In the genomic region with DNA sequence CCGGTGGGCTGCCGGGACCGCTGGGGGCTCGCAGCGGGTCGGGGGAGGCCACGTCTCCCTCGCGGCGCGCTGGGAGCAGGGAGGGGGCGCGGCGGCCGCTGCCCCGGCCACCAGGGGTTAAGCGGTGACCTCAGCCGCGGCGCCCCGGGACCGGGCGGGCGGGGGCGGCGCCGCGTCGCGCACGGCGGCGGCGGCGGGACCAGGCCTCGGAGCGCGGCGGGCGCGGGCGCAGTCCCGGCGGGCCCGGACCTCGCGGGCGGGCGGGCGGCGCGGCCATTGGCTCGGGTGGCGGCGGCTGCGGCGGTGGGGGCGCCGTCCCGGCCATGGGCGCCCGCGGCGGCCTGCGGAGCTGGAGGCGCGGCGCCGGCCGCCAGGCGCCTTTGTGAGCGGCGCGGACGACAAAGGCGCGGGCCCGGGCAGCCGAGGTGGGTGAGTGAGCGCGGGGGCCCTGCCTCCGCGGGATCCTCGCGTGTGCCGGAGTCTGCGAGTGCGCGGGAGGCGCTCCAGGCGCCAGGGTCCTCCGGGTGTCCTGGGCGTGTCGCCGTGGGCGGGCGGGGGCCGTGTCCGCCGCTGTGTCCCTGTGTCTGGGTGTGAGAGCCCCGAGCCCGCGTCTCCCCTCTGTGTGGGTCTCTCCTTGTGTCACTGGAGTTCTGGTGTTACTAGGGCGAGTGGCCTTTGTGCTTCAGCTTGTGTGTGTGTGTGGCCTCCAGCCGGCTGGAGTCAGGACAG, we compare ENCODE assay signal across 1 cellular context.
A peak's percentile ranks its signal among the peaks of the same experiment; 100 is the strongest.
TF ChIP-seq lines count a peak whose summit lies in the region.

A gene with protein sequence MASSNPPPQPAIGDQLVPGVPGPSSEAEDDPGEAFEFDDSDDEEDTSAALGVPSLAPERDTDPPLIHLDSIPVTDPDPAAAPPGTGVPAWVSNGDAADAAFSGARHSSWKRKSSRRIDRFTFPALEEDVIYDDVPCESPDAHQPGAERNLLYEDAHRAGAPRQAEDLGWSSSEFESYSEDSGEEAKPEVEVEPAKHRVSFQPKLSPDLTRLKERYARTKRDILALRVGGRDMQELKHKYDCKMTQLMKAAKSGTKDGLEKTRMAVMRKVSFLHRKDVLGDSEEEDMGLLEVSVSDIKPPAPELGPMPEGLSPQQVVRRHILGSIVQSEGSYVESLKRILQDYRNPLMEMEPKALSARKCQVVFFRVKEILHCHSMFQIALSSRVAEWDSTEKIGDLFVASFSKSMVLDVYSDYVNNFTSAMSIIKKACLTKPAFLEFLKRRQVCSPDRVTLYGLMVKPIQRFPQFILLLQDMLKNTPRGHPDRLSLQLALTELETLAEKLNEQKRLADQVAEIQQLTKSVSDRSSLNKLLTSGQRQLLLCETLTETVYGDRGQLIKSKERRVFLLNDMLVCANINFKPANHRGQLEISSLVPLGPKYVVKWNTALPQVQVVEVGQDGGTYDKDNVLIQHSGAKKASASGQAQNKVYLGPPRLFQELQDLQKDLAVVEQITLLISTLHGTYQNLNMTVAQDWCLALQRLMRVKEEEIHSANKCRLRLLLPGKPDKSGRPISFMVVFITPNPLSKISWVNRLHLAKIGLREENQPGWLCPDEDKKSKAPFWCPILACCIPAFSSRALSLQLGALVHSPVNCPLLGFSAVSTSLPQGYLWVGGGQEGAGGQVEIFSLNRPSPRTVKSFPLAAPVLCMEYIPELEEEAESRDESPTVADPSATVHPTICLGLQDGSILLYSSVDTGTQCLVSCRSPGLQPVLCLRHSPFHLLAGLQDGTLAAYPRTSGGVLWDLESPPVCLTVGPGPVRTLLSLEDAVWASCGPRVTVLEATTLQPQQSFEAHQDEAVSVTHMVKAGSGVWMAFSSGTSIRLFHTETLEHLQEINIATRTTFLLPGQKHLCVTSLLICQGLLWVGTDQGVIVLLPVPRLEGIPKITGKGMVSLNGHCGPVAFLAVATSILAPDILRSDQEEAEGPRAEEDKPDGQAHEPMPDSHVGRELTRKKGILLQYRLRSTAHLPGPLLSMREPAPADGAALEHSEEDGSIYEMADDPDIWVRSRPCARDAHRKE (N-terminal part only) (plus strand): TSS at position 173 of the 729 bp plus-strand sequence. CDS start 40,898 bp downstream, outside the sequence.

TF ChIP-seq in HepG2, 621 proteins besides CTCF, POLR2A, EP300 and RAD21 (continued from another document and continues in another):
- TF ChIP-seq, protein P1, sequence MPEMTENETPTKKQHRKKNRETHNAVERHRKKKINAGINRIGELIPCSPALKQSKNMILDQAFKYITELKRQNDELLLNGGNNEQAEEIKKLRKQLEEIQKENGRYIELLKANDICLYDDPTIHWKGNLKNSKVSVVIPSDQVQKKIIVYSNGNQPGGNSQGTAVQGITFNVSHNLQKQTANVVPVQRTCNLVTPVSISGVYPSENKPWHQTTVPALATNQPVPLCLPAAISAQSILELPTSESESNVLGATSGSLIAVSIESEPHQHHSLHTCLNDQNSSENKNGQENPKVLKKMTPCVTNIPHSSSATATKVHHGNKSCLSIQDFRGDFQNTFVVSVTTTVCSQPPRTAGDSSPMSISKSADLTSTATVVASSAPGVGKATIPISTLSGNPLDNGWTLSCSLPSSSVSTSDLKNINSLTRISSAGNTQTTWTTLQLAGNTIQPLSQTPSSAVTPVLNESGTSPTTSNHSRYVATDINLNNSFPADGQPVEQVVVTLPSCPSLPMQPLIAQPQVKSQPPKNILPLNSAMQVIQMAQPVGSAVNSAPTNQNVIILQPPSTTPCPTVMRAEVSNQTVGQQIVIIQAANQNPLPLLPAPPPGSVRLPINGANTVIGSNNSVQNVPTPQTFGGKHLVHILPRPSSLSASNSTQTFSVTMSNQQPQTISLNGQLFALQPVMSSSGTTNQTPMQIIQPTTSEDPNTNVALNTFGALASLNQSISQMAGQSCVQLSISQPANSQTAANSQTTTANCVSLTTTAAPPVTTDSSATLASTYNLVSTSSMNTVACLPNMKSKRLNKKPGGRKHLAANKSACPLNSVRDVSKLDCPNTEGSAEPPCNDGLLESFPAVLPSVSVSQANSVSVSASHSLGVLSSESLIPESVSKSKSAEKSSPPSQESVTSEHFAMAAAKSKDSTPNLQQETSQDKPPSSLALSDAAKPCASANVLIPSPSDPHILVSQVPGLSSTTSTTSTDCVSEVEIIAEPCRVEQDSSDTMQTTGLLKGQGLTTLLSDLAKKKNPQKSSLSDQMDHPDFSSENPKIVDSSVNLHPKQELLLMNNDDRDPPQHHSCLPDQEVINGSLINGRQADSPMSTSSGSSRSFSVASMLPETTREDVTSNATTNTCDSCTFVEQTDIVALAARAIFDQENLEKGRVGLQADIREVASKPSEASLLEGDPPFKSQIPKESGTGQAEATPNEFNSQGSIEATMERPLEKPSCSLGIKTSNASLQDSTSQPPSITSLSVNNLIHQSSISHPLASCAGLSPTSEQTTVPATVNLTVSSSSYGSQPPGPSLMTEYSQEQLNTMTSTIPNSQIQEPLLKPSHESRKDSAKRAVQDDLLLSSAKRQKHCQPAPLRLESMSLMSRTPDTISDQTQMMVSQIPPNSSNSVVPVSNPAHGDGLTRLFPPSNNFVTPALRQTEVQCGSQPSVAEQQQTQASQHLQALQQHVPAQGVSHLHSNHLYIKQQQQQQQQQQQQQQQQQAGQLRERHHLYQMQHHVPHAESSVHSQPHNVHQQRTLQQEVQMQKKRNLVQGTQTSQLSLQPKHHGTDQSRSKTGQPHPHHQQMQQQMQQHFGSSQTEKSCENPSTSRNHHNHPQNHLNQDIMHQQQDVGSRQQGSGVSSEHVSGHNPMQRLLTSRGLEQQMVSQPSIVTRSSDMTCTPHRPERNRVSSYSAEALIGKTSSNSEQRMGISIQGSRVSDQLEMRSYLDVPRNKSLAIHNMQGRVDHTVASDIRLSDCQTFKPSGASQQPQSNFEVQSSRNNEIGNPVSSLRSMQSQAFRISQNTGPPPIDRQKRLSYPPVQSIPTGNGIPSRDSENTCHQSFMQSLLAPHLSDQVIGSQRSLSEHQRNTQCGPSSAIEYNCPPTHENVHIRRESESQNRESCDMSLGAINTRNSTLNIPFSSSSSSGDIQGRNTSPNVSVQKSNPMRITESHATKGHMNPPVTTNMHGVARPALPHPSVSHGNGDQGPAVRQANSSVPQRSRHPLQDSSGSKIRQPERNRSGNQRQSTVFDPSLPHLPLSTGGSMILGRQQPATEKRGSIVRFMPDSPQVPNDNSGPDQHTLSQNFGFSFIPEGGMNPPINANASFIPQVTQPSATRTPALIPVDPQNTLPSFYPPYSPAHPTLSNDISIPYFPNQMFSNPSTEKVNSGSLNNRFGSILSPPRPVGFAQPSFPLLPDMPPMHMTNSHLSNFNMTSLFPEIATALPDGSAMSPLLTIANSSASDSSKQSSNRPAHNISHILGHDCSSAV (CRISPR knock-in tag; IDR thresholded peaks at IDR 0.05; ENCODE audit: borderline replicate concordance) = no peak
- TF ChIP-seq HNF4A (CRISPR knock-in tag; IDR thresholded peaks at IDR 0.05) (no peak), ZNF7 (CRISPR knock-in tag; IDR thresholded peaks at IDR 0.05) (no peak), EZH2 (conservative IDR thresholded peaks at IDR 0.05; ENCODE audit: low read depth, low read length) (no peak), SMARCC2 (IDR thresholded peaks at IDR 0.05) (no peak), HDAC1 (CRISPR knock-in tag; IDR thresholded peaks at IDR 0.05) (0 out of 2 replicates have a peak, but pooled peaks have one; percentile 17), TCF7 (IDR thresholded peaks at IDR 0.05; ENCODE audit: low read depth) (no peak), KAT2B (IDR thresholded peaks at IDR 0.05; ENCODE audit: borderline replicate concordance, low read depth, low read length) (no peak), CBFB (CRISPR knock-in tag; IDR thresholded peaks at IDR 0.05) (no peak), ZNF550 (CRISPR knock-in tag; IDR thresholded peaks at IDR 0.05; ENCODE audit: borderline replicate concordance) (no peak), HOXA3 (CRISPR knock-in tag; IDR thresholded peaks at IDR 0.05) (0 out of 2 replicates have a peak, but pooled peaks have one; percentile 6), ZNF720 (CRISPR knock-in tag; IDR thresholded peaks at IDR 0.05) (0 out of 2 replicates have a peak, but pooled peaks have one; percentile 43), RBM22 (optimal IDR thresholded peaks at IDR 0.05; ENCODE audit: low read length) (no peak), ZFX (CRISPR knock-in tag; IDR thresholded peaks at IDR 0.05; ENCODE audit: low read depth) (peak; percentile 25; the same call in 1 of the 2 replicates), SOX13 (IDR thresholded peaks at IDR 0.05) (no peak), SOX13 (CRISPR knock-in tag; conservative IDR thresholded peaks at IDR 0.05 in 1 of 2, IDR thresholded peaks at IDR 0.05 in 1 of 2) (no peak), ZNF703 (CRISPR knock-in tag; IDR thresholded peaks at IDR 0.05; ENCODE audit: borderline replicate concordance) (no peak), FOSL2 (CRISPR knock-in tag; IDR thresholded peaks at IDR 0.05) (no peak), ZFP36 (IDR thresholded peaks at IDR 0.05; ENCODE audit: borderline replicate concordance, low read depth, low read length, partially characterized antibody) (no peak), PRMT3 (CRISPR knock-in tag; IDR thresholded peaks at IDR 0.05; ENCODE audit: borderline replicate concordance, low read depth) (no peak), TEAD2 (CRISPR knock-in tag; IDR thresholded peaks at IDR 0.05) (no peak), PRPF4 (IDR thresholded peaks at IDR 0.05; ENCODE audit: low read depth, low read length, poor library complexity, severe bottlenecking) (no peak), ZNF598 (CRISPR knock-in tag; IDR thresholded peaks at IDR 0.05; ENCODE audit: borderline replicate concordance) (no peak), ZBTB20 (CRISPR knock-in tag; IDR thresholded peaks at IDR 0.05; ENCODE audit: borderline replicate concordance, low read depth) (no peak), BHLHE40 (IDR thresholded peaks at IDR 0.05; ENCODE audit: low read length) (no peak), JUN (CRISPR knock-in tag; IDR thresholded peaks at IDR 0.05) (no peak), ZFYVE20 (CRISPR knock-in tag; IDR thresholded peaks at IDR 0.05; ENCODE audit: borderline replicate concordance, low read depth) (no peak), EED (CRISPR knock-in tag; IDR thresholded peaks at IDR 0.05) (peak; percentile 12; the same call in 1 of the 2 replicates), PCBP1 (IDR thresholded peaks at IDR 0.05; ENCODE audit: borderline replicate concordance, low read depth, low read length) (no peak), ZSCAN21 (CRISPR knock-in tag; IDR thresholded peaks at IDR 0.05; ENCODE audit: borderline replicate concordance) (no peak), SCMH1 (CRISPR knock-in tag; IDR thresholded peaks at IDR 0.05; ENCODE audit: borderline replicate concordance) (no peak), ZNF788 (CRISPR knock-in tag; IDR thresholded peaks at IDR 0.05; ENCODE audit: borderline replicate concordance) (no peak), ZNF674 (CRISPR knock-in tag; IDR thresholded peaks at IDR 0.05; ENCODE audit: low read depth) (0 out of 2 replicates have a peak, but pooled peaks have one; percentile 61), ZSCAN25 (CRISPR knock-in tag; IDR thresholded peaks at IDR 0.05) (0 out of 2 replicates have a peak, but pooled peaks have one; percentile 18), ELF4 (CRISPR knock-in tag; IDR thresholded peaks at IDR 0.05; ENCODE audit: borderline replicate concordance) (no peak)
- TF ChIP-seq, protein P2, sequence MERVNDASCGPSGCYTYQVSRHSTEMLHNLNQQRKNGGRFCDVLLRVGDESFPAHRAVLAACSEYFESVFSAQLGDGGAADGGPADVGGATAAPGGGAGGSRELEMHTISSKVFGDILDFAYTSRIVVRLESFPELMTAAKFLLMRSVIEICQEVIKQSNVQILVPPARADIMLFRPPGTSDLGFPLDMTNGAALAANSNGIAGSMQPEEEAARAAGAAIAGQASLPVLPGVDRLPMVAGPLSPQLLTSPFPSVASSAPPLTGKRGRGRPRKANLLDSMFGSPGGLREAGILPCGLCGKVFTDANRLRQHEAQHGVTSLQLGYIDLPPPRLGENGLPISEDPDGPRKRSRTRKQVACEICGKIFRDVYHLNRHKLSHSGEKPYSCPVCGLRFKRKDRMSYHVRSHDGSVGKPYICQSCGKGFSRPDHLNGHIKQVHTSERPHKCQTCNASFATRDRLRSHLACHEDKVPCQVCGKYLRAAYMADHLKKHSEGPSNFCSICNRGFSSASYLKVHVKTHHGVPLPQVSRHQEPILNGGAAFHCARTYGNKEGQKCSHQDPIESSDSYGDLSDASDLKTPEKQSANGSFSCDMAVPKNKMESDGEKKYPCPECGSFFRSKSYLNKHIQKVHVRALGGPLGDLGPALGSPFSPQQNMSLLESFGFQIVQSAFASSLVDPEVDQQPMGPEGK (CRISPR knock-in tag; IDR thresholded peaks at IDR 0.05) = 0 out of 2 replicates have a peak, but pooled peaks have one; percentile 17
- TF ChIP-seq, protein P3, sequence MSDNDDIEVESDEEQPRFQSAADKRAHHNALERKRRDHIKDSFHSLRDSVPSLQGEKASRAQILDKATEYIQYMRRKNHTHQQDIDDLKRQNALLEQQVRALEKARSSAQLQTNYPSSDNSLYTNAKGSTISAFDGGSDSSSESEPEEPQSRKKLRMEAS (IDR thresholded peaks at IDR 0.05) = no peak
- TF ChIP-seq, protein P4, sequence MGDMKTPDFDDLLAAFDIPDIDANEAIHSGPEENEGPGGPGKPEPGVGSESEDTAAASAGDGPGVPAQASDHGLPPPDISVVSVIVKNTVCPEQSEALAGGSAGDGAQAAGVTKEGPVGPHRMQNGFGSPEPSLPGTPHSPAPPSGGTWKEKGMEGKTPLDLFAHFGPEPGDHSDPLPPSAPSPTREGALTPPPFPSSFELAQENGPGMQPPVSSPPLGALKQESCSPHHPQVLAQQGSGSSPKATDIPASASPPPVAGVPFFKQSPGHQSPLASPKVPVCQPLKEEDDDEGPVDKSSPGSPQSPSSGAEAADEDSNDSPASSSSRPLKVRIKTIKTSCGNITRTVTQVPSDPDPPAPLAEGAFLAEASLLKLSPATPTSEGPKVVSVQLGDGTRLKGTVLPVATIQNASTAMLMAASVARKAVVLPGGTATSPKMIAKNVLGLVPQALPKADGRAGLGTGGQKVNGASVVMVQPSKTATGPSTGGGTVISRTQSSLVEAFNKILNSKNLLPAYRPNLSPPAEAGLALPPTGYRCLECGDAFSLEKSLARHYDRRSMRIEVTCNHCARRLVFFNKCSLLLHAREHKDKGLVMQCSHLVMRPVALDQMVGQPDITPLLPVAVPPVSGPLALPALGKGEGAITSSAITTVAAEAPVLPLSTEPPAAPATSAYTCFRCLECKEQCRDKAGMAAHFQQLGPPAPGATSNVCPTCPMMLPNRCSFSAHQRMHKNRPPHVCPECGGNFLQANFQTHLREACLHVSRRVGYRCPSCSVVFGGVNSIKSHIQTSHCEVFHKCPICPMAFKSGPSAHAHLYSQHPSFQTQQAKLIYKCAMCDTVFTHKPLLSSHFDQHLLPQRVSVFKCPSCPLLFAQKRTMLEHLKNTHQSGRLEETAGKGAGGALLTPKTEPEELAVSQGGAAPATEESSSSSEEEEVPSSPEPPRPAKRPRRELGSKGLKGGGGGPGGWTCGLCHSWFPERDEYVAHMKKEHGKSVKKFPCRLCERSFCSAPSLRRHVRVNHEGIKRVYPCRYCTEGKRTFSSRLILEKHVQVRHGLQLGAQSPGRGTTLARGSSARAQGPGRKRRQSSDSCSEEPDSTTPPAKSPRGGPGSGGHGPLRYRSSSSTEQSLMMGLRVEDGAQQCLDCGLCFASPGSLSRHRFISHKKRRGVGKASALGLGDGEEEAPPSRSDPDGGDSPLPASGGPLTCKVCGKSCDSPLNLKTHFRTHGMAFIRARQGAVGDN (CRISPR knock-in tag; IDR thresholded peaks at IDR 0.05) = peak; percentile 27; the same call in 1 of the 2 replicates
- TF ChIP-seq, protein P5, sequence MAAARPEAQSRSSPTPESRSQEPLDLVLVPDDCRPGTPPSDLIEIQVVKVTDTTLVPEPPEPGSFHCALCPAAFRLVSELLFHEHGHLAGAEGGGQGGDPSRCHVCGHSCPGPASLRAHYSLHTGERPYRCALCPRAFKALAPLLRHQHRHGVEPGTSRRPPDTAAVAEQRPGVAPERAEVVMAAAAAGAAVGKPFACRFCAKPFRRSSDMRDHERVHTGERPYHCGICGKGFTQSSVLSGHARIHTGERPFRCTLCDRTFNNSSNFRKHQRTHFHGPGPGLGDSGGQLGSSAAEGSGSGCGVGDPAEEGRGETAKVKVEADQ (CRISPR knock-in tag; IDR thresholded peaks at IDR 0.05; ENCODE audit: borderline replicate concordance) = no peak
